19 cellular contexts compared by ENCODE assay signal in genomic region chr2:5123597-5124196, GRCh38.
DNase-seq lines count a peak whose midpoint lies in the region; FAIRE-seq and TF ChIP-seq lines count a peak whose summit lies in the region.
"Had no signal": no experiment of that assay in that cellular context is flagged by ENCODE, and none has a peak within 500 bp of the region (broad histone marks: within the 10 kb centered on the region; RNA-seq: fewer than 3 reads in every experiment).

No MANE protein-coding gene starts in this region.

- TF ChIP-seq EP300 in H1 (IDR thresholded peaks at IDR 0.05; ENCODE audit: borderline replicate concordance in 1 of 2, low read depth in 2 of 2, low read length in 2 of 2), result no peak

- H3K9ac ChIP-seq in H1 (replicated peaks in 1 of 4; ENCODE audit: extremely low read depth in 1 of 4, low read depth in 3 of 4, low read length in 3 of 4), result no peak overlapping the region

- no peaks in the 10 kb centered on the region for H3K9me3 ChIP-seq in H1 (ENCODE audit: insufficient read depth in 2 of 2, low read depth in 1 of 2, low read length in 1 of 2)
- no peaks in the 10 kb centered on the region for H3K9me3 ChIP-seq in CD8-positive, alpha-beta memory T cell (ENCODE audit: low read length)

- no peak overlapping the region for H2BK120ac ChIP-seq in H1 (replicated peaks; ENCODE audit: low read depth, low read length)

- H3K4me1 Mint-ChIP-seq in endothelial cell (ENCODE audit: unreplicated experiment), result peaks cover 3% of the 10 kb centered on the region
- H3K4me1 Mint-ChIP-seq in CD8-positive, alpha-beta memory T cell, result no peaks in the 10 kb centered on the region
- H3K4me1 Mint-ChIP-seq: CD4-positive, CD25-positive, alpha-beta regulatory T cell had no signal

- CTCF ChIA-PET in H1 (lab: Charles Lee; ENCODE audit: partially characterized antibody), result no interaction called here
- CTCF ChIA-PET in CD8-positive, alpha-beta memory T cell (lab: Charles Lee), result no interaction called here

- H3K27me3 ChIP-seq in H1 (replicated peaks in 1 of 4; ENCODE audit: control insufficient read depth in 3 of 4, extremely low read depth in 1 of 4, insufficient read depth in 3 of 4, low read length in 3 of 4), result no peaks in the 10 kb centered on the region
- no peaks in the 10 kb centered on the region for H3K27me3 ChIP-seq in CD8-positive, alpha-beta memory T cell (ENCODE audit: insufficient read depth, low read length, poor library complexity, severe bottlenecking)

- H2AFZ ChIP-seq in H1 (ENCODE audit: low read length), result no peak overlapping the region
- H2AFZ ChIP-seq: GM23338 had no signal

- no peaks in the 10 kb centered on the region for H3K23me2 ChIP-seq in H1 (ENCODE audit: low read depth, low read length)

- H2BK15ac ChIP-seq in H1 (ENCODE audit: low read length), result no peak overlapping the region

- no peak overlapping the region for H3K14ac ChIP-seq in H1 (ENCODE audit: insufficient read length)

- H2BK12ac ChIP-seq in H1 (ENCODE audit: low read depth, low read length), result no peak overlapping the region

- no peaks in the 10 kb centered on the region for H3K79me2 ChIP-seq in H1 (ENCODE audit: control insufficient read depth in 1 of 2, insufficient read depth in 2 of 2, low read length in 2 of 2)

- no peak overlapping the region for H4K8ac ChIP-seq in H1 (ENCODE audit: extremely low read depth, insufficient read depth, low read length)

- H3K27ac Mint-ChIP-seq in endothelial cell (ENCODE audit: unreplicated experiment), result no peak overlapping the region
- no peak overlapping the region for H3K27ac Mint-ChIP-seq in CD8-positive, alpha-beta memory T cell
- H3K27ac Mint-ChIP-seq: CD4-positive, CD25-positive, alpha-beta regulatory T cell; GM23338; T-helper 2 cell treated with Interferon-gamma antibody and Interleukin-4, amounts not matched to agents 5 μg/mL and 100 μg/mL, for 36 hours had no signal

- peaks cover 5% of the 10 kb centered on the region for H3K9me3 Mint-ChIP-seq in endothelial cell (ENCODE audit: unreplicated experiment)
- peaks cover 0 to 25% (median 5%) of the 10 kb centered on the region in 5 donors for H3K9me3 Mint-ChIP-seq in CD8-positive, alpha-beta memory T cell

- FAIRE-seq in H1 (lab: Jason Lieb, UNC), result no peak
- FAIRE-seq: A549, RCC 7860 had no signal

- H3K4ac ChIP-seq in H1 (replicated peaks; ENCODE audit: insufficient read length, low read depth, low read length), result no peak overlapping the region

- no peaks in the 10 kb centered on the region for H3K27me3 Mint-ChIP-seq in endothelial cell (ENCODE audit: unreplicated experiment)
- no peaks in the 10 kb centered on the region for H3K27me3 Mint-ChIP-seq in CD8-positive, alpha-beta memory T cell
- H3K27me3 Mint-ChIP-seq: CD4-positive, CD25-positive, alpha-beta regulatory T cell had no signal

- H3K18ac ChIP-seq in H1 (ENCODE audit: extremely low read depth, low read length), result no peak overlapping the region

- WGBS in H1 (ENCODE audit: extremely low coverage in 1 of 2, insufficient coverage in 1 of 2, insufficient read length in 1 of 2, insufficient replicate concordance in 2 of 2, low coverage in 1 of 2, low lambda C conversion rate in 2 of 2, missing lambda C conversion rate in 1 of 2), 2 experiments, result 94% methylated on average over 4 of the region's 4 CpGs; no CpG with 5 or more reads in 1 of the 2 experiments

- H2BK5ac ChIP-seq in H1 (ENCODE audit: low read depth, low read length), result no peak overlapping the region

- no peak overlapping the region for H3K4me2 ChIP-seq in H1 (ENCODE audit: insufficient read depth in 1 of 2, low read depth in 2 of 2, low read length in 2 of 2)
- H3K4me2 ChIP-seq: A549, GM23338 had no signal

- no peaks in the 10 kb centered on the region for H4K20me1 ChIP-seq in H1 (replicated peaks in 1 of 2; ENCODE audit: control insufficient read depth in 1 of 2, insufficient read depth in 2 of 2, low read length in 2 of 2)

- H4K5ac ChIP-seq in H1 (ENCODE audit: insufficient read length, low read depth, low read length), result no peak overlapping the region

- H3K56ac ChIP-seq in H1 (replicated peaks; ENCODE audit: insufficient read length, low read depth, low read length), result no peak overlapping the region

- H3K36me3 Mint-ChIP-seq in endothelial cell (ENCODE audit: low read depth, unreplicated experiment), result no peaks in the 10 kb centered on the region
- no peaks in the 10 kb centered on the region for H3K36me3 Mint-ChIP-seq in CD8-positive, alpha-beta memory T cell
- H3K36me3 Mint-ChIP-seq: CD4-positive, CD25-positive, alpha-beta regulatory T cell had no signal

- H3K4me1 ChIP-seq in H1 (replicated peaks in 1 of 4; ENCODE audit: control insufficient read depth in 3 of 4, insufficient read depth in 4 of 4, low read length in 3 of 4), result peaks cover 3 to 9% (median 5%) of the 10 kb centered on the region in 4 experiments; a peak in 3 of 7 replicates
- H3K4me1 ChIP-seq in CD8-positive, alpha-beta memory T cell (ENCODE audit: insufficient read depth, low read length), result no peaks in the 10 kb centered on the region
- H3K4me1 ChIP-seq: A549 had no signal

- TF ChIP-seq POLR2A in H1 (IDR thresholded peaks at IDR 0.05; ENCODE audit: control extremely low read depth in 1 of 2, low read depth in 2 of 2, low read length in 2 of 2), result no peak

- peak overlapping the region; percentile 24; the same call in 1 of the 2 replicates for H2BK20ac ChIP-seq in H1 (ENCODE audit: low read length)

- no peaks in the 10 kb centered on the region for H3K36me3 ChIP-seq in H1 (ENCODE audit: control insufficient read depth in 2 of 4, insufficient read depth in 4 of 4, low read length in 3 of 4)
- no peaks in the 10 kb centered on the region for H3K36me3 ChIP-seq in CD8-positive, alpha-beta memory T cell (ENCODE audit: insufficient read depth, low read length)

- H4K91ac ChIP-seq in H1 (replicated peaks; ENCODE audit: insufficient read length, low read length), result no peak overlapping the region

- no peak overlapping the region for H3K23ac ChIP-seq in H1 (ENCODE audit: insufficient read length)

- no peak for TF ChIP-seq RAD21 in H1 (IDR thresholded peaks at IDR 0.05 in 1 of 2, conservative IDR thresholded peaks at IDR 0.05 in 1 of 2; ENCODE audit: low read depth in 2 of 2, low read length in 2 of 2)

- H3K27ac ChIP-seq in H1 (ENCODE audit: low read depth, low read length), result no peak overlapping the region
- H3K27ac ChIP-seq in CD8-positive, alpha-beta memory T cell (ENCODE audit: low read depth, low read length), result no peak overlapping the region
- H3K27ac ChIP-seq: A549 had no signal

- H3K79me1 ChIP-seq in H1 (ENCODE audit: low read depth, low read length), result no peaks in the 10 kb centered on the region

- DNase-seq in NCI-H2029 (lab: John Stamatoyannopoulos, UW), result peak; percentile 3
- no peak for DNase-seq in NCI-H2029 treated with DMSO at 0.1 percent for 48 hours (lab: John Stamatoyannopoulos, UW)
- DNase-seq in NCI-H1105 treated with DMSO at 0.1 percent for 48 hours (lab: John Stamatoyannopoulos, UW), result peak; percentile 55
- peak; percentile 36 for DNase-seq in NCI-H69 (lab: John Stamatoyannopoulos, UW)
- no peak for DNase-seq in H1 (ENCODE audit: low read depth in 1 of 2, low spot score in 2 of 2)
- DNase-seq in endothelial cell (ENCODE audit: low spot score), result no peak
- no peak for DNase-seq in activated CD4-positive, alpha-beta T cell treated with anti-CD3 and anti-CD28 coated beads for 4 hours
- no peak for DNase-seq in CD8-positive, alpha-beta memory T cell
- DNase-seq: AML-193; Calu3; CD4-positive, CD25-positive, alpha-beta regulatory T cell; KBM-7; NCI-H1092; SHP77 treated with DMSO at 0.1 percent for 48 hours; SW 1271 had no signal

- TF ChIP-seq CTCF in H1 (IDR thresholded peaks at IDR 0.05; ENCODE audit: control extremely low read depth in 1 of 3, insufficient read depth in 1 of 3, low read depth in 1 of 3, low read length in 3 of 3) (no peak), endothelial cell (IDR thresholded peaks at IDR 0.05; ENCODE audit: unreplicated experiment) (no peak)

- no peak overlapping the region for H2AK5ac ChIP-seq in H1 (ENCODE audit: low read depth, low read length)

- no peak overlapping the region for H3K4me3 Mint-ChIP-seq in endothelial cell (ENCODE audit: unreplicated experiment)
- H3K4me3 Mint-ChIP-seq in CD8-positive, alpha-beta memory T cell, result no peak overlapping the region
- H3K4me3 Mint-ChIP-seq: CD4-positive, CD25-positive, alpha-beta regulatory T cell; GM23338; T-helper 2 cell treated with Interferon-gamma antibody and Interleukin-4, amounts not matched to agents 5 μg/mL and 100 μg/mL, for 36 hours had no signal

- POLR2A ChIA-PET in H1 (lab: Charles Lee; ENCODE audit: partially characterized antibody), result no interaction called here
- POLR2A ChIA-PET in CD8-positive, alpha-beta memory T cell (lab: Charles Lee), result no interaction called here

- no peak overlapping the region for H3K4me3 ChIP-seq in H1 (ENCODE audit: extremely low read depth in 1 of 4, insufficient read depth in 2 of 4, low read depth in 3 of 4, low read length in 4 of 4)
- no peak overlapping the region for H3K4me3 ChIP-seq in CD8-positive, alpha-beta memory T cell (ENCODE audit: low read length)
- H3K4me3 ChIP-seq: A549, GM23338 had no signal

TF ChIP-seq in H1, 55 proteins besides CTCF, POLR2A, EP300 and RAD21:
- no peak for TF ChIP-seq SAP30 (IDR thresholded peaks at IDR 0.05; ENCODE audit: insufficient read depth, insufficient replicate concordance, low read length)
- TF ChIP-seq ZNF274 (IDR thresholded peaks at IDR 0.05; ENCODE audit: borderline replicate concordance, extremely low read depth, low read length), result no peak
- TF ChIP-seq EZH2 (IDR thresholded peaks at IDR 0.05; ENCODE audit: low read depth, low read length, severe bottlenecking), result no peak
- TF ChIP-seq CREB1 (IDR thresholded peaks at IDR 0.05), result no peak
- TF ChIP-seq RXRA (IDR thresholded peaks at IDR 0.05; ENCODE audit: insufficient read depth, low read depth, low read length), result no peak

Comparison
In these comparisons a context has a peak if more than half of its experiments do, and no peak if none do; other contexts are left out.
1. DNase-seq: peak in NCI-H2029 (single experiment), NCI-H1105 treated with DMSO at 0.1 percent for 48 hours (single experiment) and NCI-H69 (single experiment); none in NCI-H2029 treated with DMSO at 0.1 percent for 48 hours (single experiment), H1 (0 of 2), endothelial cell (single experiment), activated CD4-positive, alpha-beta T cell treated with anti-CD3 and anti-CD28 coated beads for 4 hours (0 of 2) and CD8-positive, alpha-beta memory T cell (0 of 5).